ENCODE assay signal across 8 cellular contexts in genomic region chr19:32674959-32675719, GRCh38. TPM values are rescaled to one million over a fixed set of nuclear protein-coding genes. Genes with fewer than 3 reads are reported as not detected.
DNase-seq lines count a peak whose midpoint lies in the region; ATAC-seq and TF ChIP-seq lines count a peak whose summit lies in the region.

ANKRD27 (minus strand) TSS chr19:32675180; CDS start chr19:32659015, 16,165 bp downstream.

- CTCF ChIA-PET in OCI-LY7 (lab: Charles Lee; ENCODE audit: unreplicated experiment), result interaction anchor here (0.9 kb wide), 1 partner anchor 9 kb away, joined by 3 read pairs; no protein-coding TSS in a partner anchor

- no peaks in the 10 kb centered on the region for H3K9me2 ChIP-seq in OCI-LY7 (ENCODE audit: insufficient read depth, low read length)

- H2AFZ ChIP-seq in OCI-LY7 (ENCODE audit: low read length), result peak within 1 kb of the TSS; percentile 98

- TF ChIP-seq CTCF in OCI-LY7 (conservative IDR thresholded peaks at IDR 0.05; ENCODE audit: low read length), result no peak

- H3K36me3 ChIP-seq in OCI-LY7 (ENCODE audit: insufficient read depth, low read length), result peaks cover 5% of the 10 kb centered on the region; the same call in 1 of the 2 replicates

- intact Hi-C loops in OCI-LY7 (cut with micrococcal nuclease; ENCODE audit: unreplicated experiment), result loop anchor here (5.0 to 10.0 kb wide), 2 partner anchors 297 to 500 kb away; partner anchors contain the start of genes CEP89 and FAAP24

- peak within 1 kb of the TSS; percentile 99 for H3K4me3 ChIP-seq in OCI-LY7 (ENCODE audit: low read depth, low read length, poor library complexity, severe bottlenecking)
- peak within 1 kb of the TSS; percentile 78 for H3K4me3 ChIP-seq in mononuclear cell (ENCODE audit: low read length)

- H3K4me1 ChIP-seq in OCI-LY7 (ENCODE audit: insufficient read depth, low read length, poor library complexity, severe bottlenecking) (peaks cover 21% of the 10 kb centered on the region), mononuclear cell (ENCODE audit: insufficient read depth, low read length) (peaks cover 52% of the 10 kb centered on the region)

- POLR2A ChIA-PET in OCI-LY7 (lab: Charles Lee), result interaction anchor here (0.7 kb wide), 1 partner anchor 336 kb away, joined by 3 read pairs; no protein-coding TSS in a partner anchor

- DNase-seq in DMS 273 (lab: John Stamatoyannopoulos, UW; ENCODE audit: unreplicated experiment), result peak; percentile 100
- peak; percentile 96 for DNase-seq in HuH-7.5 (ENCODE audit: low spot score)
- DNase-seq in OCI-LY7 (ENCODE audit: low spot score), result peak; percentile 99
- peak; percentile 98 for DNase-seq in activated T-cell treated with anti-CD3 and anti-CD28 coated beads for 1 hour (ENCODE audit: low read depth)
- peak; percentile 98 for DNase-seq in epidermal melanocyte (ENCODE audit: insufficient read length, low spot score)
- DNase-seq in stimulated activated CD8-positive, alpha-beta memory T cell treated with anti-CD3 and anti-CD28 coated beads, Interleukin-4, amount 100 ng/mL, for 1 hour (ENCODE audit: low read depth in 2 of 2, low spot score in 1 of 2), result peak; percentile 87 to 96

- peaks cover 31% of the 10 kb centered on the region for H3K79me2 ChIP-seq in OCI-LY7 (ENCODE audit: insufficient read depth, low read depth, low read length)

- BruUV-seq in OCI-LY7 (replicated peaks; lab: Mats Ljungman, UMichigan), result no TSS peak

- peaks cover 15% of the 10 kb centered on the region for H3K27me3 ChIP-seq in mononuclear cell (ENCODE audit: insufficient read depth, low read length)

- ATAC-seq in GM21526 (IDR thresholded peaks at IDR 0.05; ENCODE audit: low FRiP score, unreplicated experiment), result peak; percentile 96

- H4K20me1 ChIP-seq in OCI-LY7 (ENCODE audit: insufficient read depth, low read length), result peaks cover 10% of the 10 kb centered on the region; the same call in 1 of the 2 replicates

- H3K27ac ChIP-seq in OCI-LY7 (ENCODE audit: low read depth, low read length, poor library complexity, severe bottlenecking), result peak within 1 kb of the TSS; percentile 36

- H3K4me2 ChIP-seq in OCI-LY7 (ENCODE audit: low read length), result peak within 1 kb of the TSS; percentile 100

- no peaks in the 10 kb centered on the region for H3K9me3 ChIP-seq in OCI-LY7 (ENCODE audit: low read length)
- H3K9me3 ChIP-seq in mononuclear cell (ENCODE audit: low read depth, low read length), result no peaks in the 10 kb centered on the region

RNA-seq across cellular contexts. Expression of gene ANKRD27, which starts in this region (rescaled TPM):
- 39.3 and 43.0 TPM in 2 replicates for total RNA-seq in OCI-LY7 (2014; rRNA removed; shearing (Covaris generic))
- total RNA-seq in OCI-LY7 (2022), result 55.3 and 58.5 TPM in 2 replicates
- total RNA-seq in mononuclear cell, result 22.5 TPM

Comparison
In these comparisons a context has a peak if more than half of its experiments do, and no peak if none do; other contexts are left out.
1. Peak in every context shown above with its lines: DNase-seq, ATAC-seq, H3K4me3 ChIP-seq and H3K27ac ChIP-seq.